1 cellular context compared by ENCODE assay signal in the genomic region with DNA sequence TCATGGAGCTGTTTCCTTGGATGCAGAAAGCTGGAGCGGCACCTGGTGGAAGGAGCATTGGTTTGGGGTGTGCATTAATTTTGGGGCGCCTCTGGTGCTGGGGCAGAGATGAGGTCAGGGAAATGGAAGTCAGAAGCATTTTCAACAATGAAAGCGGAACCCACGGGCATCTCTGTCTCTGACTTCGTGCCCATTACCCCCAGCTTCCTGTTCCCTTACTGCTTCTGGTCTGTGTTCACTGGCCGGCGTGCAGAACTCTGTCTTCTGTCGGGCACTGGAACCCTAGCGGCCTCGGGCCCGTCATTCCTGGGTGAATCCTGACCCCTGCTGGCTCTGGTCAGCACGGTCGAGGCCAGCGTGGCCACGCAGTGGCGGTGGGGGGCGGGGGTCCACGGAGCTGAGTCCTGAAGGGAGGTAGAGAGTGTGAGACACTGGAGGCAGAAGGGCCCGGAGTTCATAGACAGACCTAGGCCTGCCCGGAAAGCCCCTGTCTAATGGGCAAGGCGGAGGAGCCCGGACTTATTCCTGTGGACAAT.
TF ChIP-seq lines count a peak whose summit lies in the region.

No MANE protein-coding gene starts in this region.

TF ChIP-seq in IMR-90, 13 proteins besides CTCF, POLR2A, EP300 and RAD21:
- 0 out of 2 replicates have a peak, but pooled peaks have one; percentile 60 for TF ChIP-seq MAZ (IDR thresholded peaks at IDR 0.05; ENCODE audit: borderline replicate concordance, low read depth, low read length)
- TF ChIP-seq CEBPB (IDR thresholded peaks at IDR 0.05; ENCODE audit: low read depth, low read length): no peak
- no peak for TF ChIP-seq RFX5 (IDR thresholded peaks at IDR 0.05; ENCODE audit: low read depth, low read length)
- TF ChIP-seq MAFK (IDR thresholded peaks at IDR 0.05; ENCODE audit: low read depth, low read length): no peak
- no peak for TF ChIP-seq RCOR1 (IDR thresholded peaks at IDR 0.05; ENCODE audit: insufficient replicate concordance, low read length)
- peak; percentile 68 for TF ChIP-seq SMC3 (IDR thresholded peaks at IDR 0.05; ENCODE audit: low read depth, low read length)
- TF ChIP-seq BHLHE40 (IDR thresholded peaks at IDR 0.05; ENCODE audit: low read depth, low read length): no peak
- no peak for TF ChIP-seq MXI1 (IDR thresholded peaks at IDR 0.05; ENCODE audit: borderline replicate concordance, low read depth, low read length)
- no peak for TF ChIP-seq FOS (IDR thresholded peaks at IDR 0.05; ENCODE audit: low read depth, low read length)
